ENCODE assay signal across 4 cellular contexts in genomic region chr4:124192544-124192943, GRCh38.
"Had no signal": no experiment of that assay in that cellular context is flagged by ENCODE, and none has a peak within 500 bp of the region (broad histone marks: within the 10 kb centered on the region; RNA-seq: fewer than 3 reads in every experiment).

No MANE protein-coding gene starts in this region.

- ATAC-seq: HepG2, K562 had no signal

- H3K27ac ChIP-seq: HL-60, KMS-11 had no signal

- H3K4me3 ChIP-seq: K562 had no signal
